8 cellular contexts compared by ENCODE assay signal in genomic region chr3:99172736-99173657, GRCh38.
A peak's percentile ranks its signal among the peaks of the same experiment; 100 is the strongest.
DNase-seq lines count a peak whose midpoint lies in the region; ATAC-seq and TF ChIP-seq lines count a peak whose summit lies in the region.

No MANE protein-coding gene starts in this region.

- H3K27ac Mint-ChIP-seq in CD14-positive monocyte (peak overlapping the region in 1 of 7 donors; percentile 42), natural killer cell (no peak overlapping the region)

- H3K4me1 Mint-ChIP-seq in CD14-positive monocyte (no peaks in the 10 kb centered on the region), natural killer cell (no peaks in the 10 kb centered on the region)

- intact Hi-C loops in CD14-positive monocyte (cut with micrococcal nuclease) (no loop called here), natural killer cell (cut with micrococcal nuclease) (loop anchor here (5.0 kb wide), 1 partner anchor 356 kb away; no protein-coding TSS in a partner anchor)

- H3K36me3 ChIP-seq in thoracic aorta, result no peaks in the 10 kb centered on the region

- H3K4me3 Mint-ChIP-seq in CD14-positive monocyte, result no peak overlapping the region
- no peak overlapping the region for H3K4me3 Mint-ChIP-seq in natural killer cell

- TF ChIP-seq CTCF in CD14-positive monocyte (IDR thresholded peaks at IDR 0.05), result peak; percentile 46
- TF ChIP-seq CTCF in thoracic aorta (IDR thresholded peaks at IDR 0.05), result peak; percentile 49
- TF ChIP-seq CTCF in natural killer cell (IDR thresholded peaks at IDR 0.05), result no peak

- H3K9me3 Mint-ChIP-seq in CD14-positive monocyte (peaks cover 0 to 1% (median 0%) of the 10 kb centered on the region in 7 donors), natural killer cell (peaks cover 2 to 4% of the 10 kb centered on the region in 2 donors)

- H3K9me3 ChIP-seq in thoracic aorta, result no peaks in the 10 kb centered on the region

- peak; percentile 65 for ATAC-seq in GM18498 (IDR thresholded peaks at IDR 0.05; ENCODE audit: unreplicated experiment)
- peak; percentile 76 for ATAC-seq in HG03095 (IDR thresholded peaks at IDR 0.05; ENCODE audit: unreplicated experiment)
- peak; percentile 37 for ATAC-seq in thoracic aorta (ENCODE audit: insufficient number of reproducible peaks, low FRiP score, low read depth)
- ATAC-seq in natural killer cell, result no peak

- H3K27ac ChIP-seq in thoracic aorta, result no peak overlapping the region

- H3K27me3 Mint-ChIP-seq in CD14-positive monocyte (ENCODE audit: low read depth in 3 of 3) (no peaks in the 10 kb centered on the region), natural killer cell (ENCODE audit: low read depth in 2 of 2) (no peaks in the 10 kb centered on the region)

- H3K27me3 ChIP-seq in thoracic aorta (replicated peaks; ENCODE audit: insufficient read depth), result no peaks in the 10 kb centered on the region

- H3K4me1 ChIP-seq in thoracic aorta (ENCODE audit: control insufficient read depth in 1 of 2, low read depth in 2 of 2), result no peaks in the 10 kb centered on the region

- H3K4me3 ChIP-seq in thoracic aorta, result no peak overlapping the region

- H3K36me3 Mint-ChIP-seq in CD14-positive monocyte (no peaks in the 10 kb centered on the region), natural killer cell (no peaks in the 10 kb centered on the region)

- DNase-seq in CD14-positive monocyte (ENCODE audit: low spot score), result no peak
- DNase-seq in NCI-H748 treated with DMSO at 0.1 percent for 48 hours (lab: John Stamatoyannopoulos, UW), result peak; percentile 3
- DNase-seq in astrocyte of the hippocampus (ENCODE audit: low read depth, low spot score), result peak; percentile 88
- DNase-seq in islet precursor cell, result peak; percentile 79
- DNase-seq in thoracic aorta (ENCODE audit: low spot score), result peak; percentile 23
- no peak for DNase-seq in natural killer cell

Comparison
In these comparisons a context has a peak if more than half of its experiments do, and no peak if none do; other contexts are left out.
1. DNase-seq: peak in NCI-H748 treated with DMSO at 0.1 percent for 48 hours (single experiment), astrocyte of the hippocampus (single experiment), islet precursor cell (single experiment) and thoracic aorta (single experiment); none in CD14-positive monocyte (single experiment) and natural killer cell (single experiment).
2. ATAC-seq: peak in GM18498 (single experiment), HG03095 (single experiment) and thoracic aorta (single experiment); none in natural killer cell (0 of 3).